Comparison of ENCODE assay signal across 8 cellular contexts in genomic region chr7:140070546-140070945, GRCh38.
"Had no signal": no experiment of that assay in that cellular context is flagged by ENCODE, and none has a peak within 500 bp of the region (broad histone marks: within the 10 kb centered on the region; RNA-seq: fewer than 3 reads in every experiment).

No MANE protein-coding gene starts in this region.

- ATAC-seq: K562 had no signal

- H3K9ac ChIP-seq: KMS-11 had no signal

- H3K4me3 Mint-ChIP-seq: IgD-negative memory B cell had no signal

- DNase-seq: IMR-90, KBM-7, KG1 had no signal

- H3K4me2 ChIP-seq: KMS-11 had no signal

- H3K27ac ChIP-seq: HL-60, KMS-11 had no signal

- H3K4me3 ChIP-seq: K562 had no signal

- FAIRE-seq: HTR-8/SVneo, K562 had no signal
